ENCODE assay signal across 8 cellular contexts in the genomic region with DNA sequence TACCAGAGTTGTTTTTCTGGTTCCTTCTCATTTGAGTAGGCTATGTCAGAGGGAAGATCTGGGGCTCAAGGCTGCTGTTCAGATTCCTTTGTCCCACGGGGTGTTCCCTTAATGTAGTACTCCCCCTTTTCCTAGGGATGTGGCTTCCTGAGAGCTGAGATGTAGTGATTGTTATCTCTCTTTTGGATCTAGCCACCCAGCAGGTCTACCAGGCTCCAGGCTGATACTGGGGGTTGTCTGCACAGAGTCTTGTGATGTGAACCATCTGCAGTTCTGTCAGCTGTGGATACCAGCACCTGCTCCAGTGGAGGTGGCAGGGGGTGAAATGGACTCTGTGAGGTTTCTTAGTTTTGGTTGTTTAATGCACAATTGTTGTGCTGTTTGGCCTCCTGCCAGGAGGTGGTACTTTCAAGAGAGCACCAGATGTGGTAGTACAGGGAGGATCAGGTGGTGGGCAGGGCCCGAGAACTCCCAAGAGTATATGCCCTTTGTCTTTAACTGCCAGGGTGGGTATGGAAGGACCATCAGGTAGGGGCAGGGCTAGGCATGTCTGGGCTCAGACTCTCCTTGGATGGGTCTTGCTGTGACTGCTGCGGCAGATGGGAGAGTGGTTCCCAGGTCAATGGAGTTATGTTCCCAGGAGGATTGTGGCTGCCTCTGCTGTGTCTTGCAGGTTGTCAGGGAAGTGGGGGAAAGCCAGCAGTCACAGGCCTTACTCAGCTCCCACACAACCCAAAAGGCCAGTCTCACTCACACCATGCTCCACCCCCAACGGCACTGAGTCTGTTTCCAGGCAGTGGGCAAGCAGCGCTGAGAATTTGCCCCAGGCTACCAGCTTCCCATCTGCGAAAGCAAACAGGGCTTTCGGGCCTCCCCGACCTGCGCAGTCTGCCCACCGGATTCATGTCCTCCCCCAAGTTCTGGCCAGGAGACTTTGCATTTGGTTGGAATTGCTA.
DNase-seq lines count a peak whose midpoint lies in the region; ATAC-seq and TF ChIP-seq lines count a peak whose summit lies in the region.
"Had no signal": no experiment of that assay in that cellular context is flagged by ENCODE, and none has a peak within 500 bp of the region (broad histone marks: within the 10 kb centered on the region; RNA-seq: fewer than 3 reads in every experiment).

No MANE protein-coding gene starts in this region.

- no CpG with 5 or more reads among the region's 10 CpGs for WGBS in trophoblast cell (ENCODE audit: extremely low coverage, insufficient coverage, insufficient read length)

- H3K9ac ChIP-seq in PC-3 (ENCODE audit: low read length) (no peak overlapping the region), trophoblast cell (ENCODE audit: low read length) (no peak overlapping the region)

- POLR2A ChIA-PET in PC-3 (lab: Charles Lee; ENCODE audit: unreplicated experiment): no interaction called here

- H3K4me2 ChIP-seq in PC-3 (ENCODE audit: low read length): peak overlapping the region; percentile 50
- H3K4me2 ChIP-seq in trophoblast cell (ENCODE audit: low read length): peak overlapping the region; percentile 51

- intact Hi-C loops in PC-3 (cut with micrococcal nuclease): no loop called here

- peak overlapping the region; percentile 73 for H4K8ac ChIP-seq in trophoblast cell (ENCODE audit: low read depth, low read length)

- H2AFZ ChIP-seq in PC-3 (ENCODE audit: low read length) (no peak overlapping the region), trophoblast cell (ENCODE audit: insufficient read depth, low read length, poor library complexity) (peak overlapping the region; percentile 69)

- H3K27ac ChIP-seq in PC-3 (ENCODE audit: low read length): peak overlapping the region; percentile 50
- H3K27ac ChIP-seq in trophoblast cell (ENCODE audit: low read depth, low read length): peak overlapping the region; percentile 91

- H3K14ac ChIP-seq in trophoblast cell (ENCODE audit: low read length): peak overlapping the region; percentile 76

- no peaks in the 10 kb centered on the region for H3K9me2 ChIP-seq in PC-3 (replicated peaks; ENCODE audit: low read length)

- peak overlapping the region; percentile 14 for H4K12ac ChIP-seq in trophoblast cell (ENCODE audit: low read depth, low read length)

- H3K9me3 ChIP-seq in PC-3 (ENCODE audit: low read length) (no peaks in the 10 kb centered on the region), trophoblast cell (ENCODE audit: insufficient read depth, low read depth, low read length) (peaks cover 2% of the 10 kb centered on the region)

- H3K36me3 ChIP-seq in PC-3 (ENCODE audit: low read depth, low read length) (no peaks in the 10 kb centered on the region), trophoblast cell (ENCODE audit: control insufficient read depth in 1 of 2, insufficient read depth in 2 of 2, low read length in 2 of 2) (no peaks in the 10 kb centered on the region)

- H2BK12ac ChIP-seq in trophoblast cell (ENCODE audit: low read length): peak overlapping the region; percentile 91

- peak overlapping the region; percentile 57 for H3K4ac ChIP-seq in trophoblast cell (ENCODE audit: low read depth, low read length)

- peak overlapping the region; percentile 86 for H4K91ac ChIP-seq in trophoblast cell (ENCODE audit: low read depth, low read length)

- BruUV-seq in PC-3 (replicated peaks; lab: Mats Ljungman, UMichigan): no TSS peak

- peaks cover 13% of the 10 kb centered on the region for H3K79me1 ChIP-seq in trophoblast cell (ENCODE audit: low read length)

- no peak overlapping the region for H3K4me3 ChIP-seq in PC-3 (ENCODE audit: low read length)
- H3K4me3 ChIP-seq in trophoblast cell (ENCODE audit: low read depth, low read length): no peak overlapping the region

- H3K79me2 ChIP-seq in PC-3 (ENCODE audit: low read length) (no peaks in the 10 kb centered on the region), trophoblast cell (ENCODE audit: control insufficient read depth, insufficient read depth, low read length, poor library complexity) (peaks cover 3% of the 10 kb centered on the region)

- H3F3A ChIP-seq in PC-3 (ENCODE audit: low read length, unreplicated experiment): no peaks in the 10 kb centered on the region

- H3K23ac ChIP-seq in trophoblast cell (ENCODE audit: low read length): no peak overlapping the region

- TF ChIP-seq CTCF in PC-3 (conservative IDR thresholded peaks at IDR 0.05; ENCODE audit: low read depth, low read length): no peak

- peak overlapping the region; percentile 73 for H3K18ac ChIP-seq in trophoblast cell (ENCODE audit: low read length)

- H4K20me1 ChIP-seq in PC-3 (ENCODE audit: low read length): no peaks in the 10 kb centered on the region

- peak; percentile 65 for ATAC-seq in GM19023 (IDR thresholded peaks at IDR 0.05; ENCODE audit: unreplicated experiment)
- peak; percentile 74 for ATAC-seq in HG03196 (IDR thresholded peaks at IDR 0.05; ENCODE audit: unreplicated experiment)
- peak; percentile 54; the same call in 1 of the 2 replicates for ATAC-seq in PC-3

- no peaks in the 10 kb centered on the region for H3K27me3 ChIP-seq in PC-3 (ENCODE audit: low read length)
- H3K27me3 ChIP-seq in trophoblast cell (ENCODE audit: insufficient read depth, low read length): no peaks in the 10 kb centered on the region

- DNase-seq in PC-3 (peak; percentile 77), trophoblast cell (peak; percentile 83 to 90), COLO829 (ENCODE audit: low spot score) (no peak)
- no peak for DNase-seq in stimulated activated CD4-positive, alpha-beta T cell treated with anti-CD3 and anti-CD28 coated beads, Interleukin-2, amount 100 ng/mL, for 24 hours
- no peak for DNase-seq in NK-92 treated with Interleukin-12 subunit alpha and Interleukin-12 subunit beta, amount 100 ng/mL, for 24 hours (lab: John Stamatoyannopoulos, UW)
- DNase-seq: T-helper 9 cell had no signal

- H2AK5ac ChIP-seq in trophoblast cell (ENCODE audit: low read length): peak overlapping the region; percentile 18

- CTCF ChIA-PET in PC-3 (lab: Charles Lee): interaction anchor here (0.7 kb wide), 1 partner anchor 291 kb away, joined by 3 read pairs; no protein-coding TSS in a partner anchor

- peaks cover 18% of the 10 kb centered on the region for H3K4me1 ChIP-seq in PC-3 (ENCODE audit: insufficient read depth, low read length)
- peaks cover 11 to 16% of the 10 kb centered on the region in 2 experiments for H3K4me1 ChIP-seq in trophoblast cell (ENCODE audit: control insufficient read depth in 1 of 2, insufficient read depth in 2 of 2, low read length in 2 of 2)

- peak overlapping the region; percentile 89 for H2BK120ac ChIP-seq in trophoblast cell (ENCODE audit: insufficient read depth, low read length, poor library complexity)

- H2BK5ac ChIP-seq in trophoblast cell (ENCODE audit: low read depth, low read length, poor library complexity): peak overlapping the region; percentile 91

Comparison
In these comparisons a context has a peak if more than half of its experiments do, and no peak if none do; other contexts are left out.
1. DNase-seq: peak in PC-3 (single experiment) and trophoblast cell (2 of 2); none in stimulated activated CD4-positive, alpha-beta T cell treated with anti-CD3 and anti-CD28 coated beads, Interleukin-2, amount 100 ng/mL, for 24 hours (0 of 2), COLO829 (single experiment) and NK-92 treated with Interleukin-12 subunit alpha and Interleukin-12 subunit beta, amount 100 ng/mL, for 24 hours (single experiment).
2. Peak in every context shown above with its lines, with median percentiles within 50 percentile points of each other: ATAC-seq.